Comparison of ENCODE assay signal across 18 cellular contexts in the genomic region with DNA sequence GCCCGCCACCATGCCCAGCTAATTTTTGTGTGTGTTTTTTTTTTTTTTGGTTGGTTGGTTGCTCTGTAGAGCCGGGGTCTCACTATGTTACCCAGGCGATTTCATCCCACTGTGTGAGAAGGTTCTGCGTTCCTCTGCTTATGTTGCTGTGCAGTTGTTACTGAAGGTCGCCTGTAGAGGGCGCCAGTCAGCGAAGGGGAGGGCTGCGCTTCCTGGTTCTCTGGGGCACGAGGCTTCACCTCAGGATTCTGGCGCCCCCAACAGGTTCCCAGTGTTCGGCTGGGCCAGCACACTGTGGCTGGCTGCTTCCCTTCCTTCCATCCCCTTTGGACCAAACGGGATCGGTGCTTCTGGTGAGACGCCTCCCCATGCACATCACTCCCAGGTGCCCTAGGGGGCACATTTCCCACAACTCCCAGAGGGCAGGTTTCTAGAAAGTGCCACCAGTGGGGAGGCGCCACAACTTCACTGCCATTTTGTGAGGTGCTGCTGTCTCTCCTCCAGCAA. TPM values are rescaled to one million over a fixed set of nuclear protein-coding genes. Genes with fewer than 3 reads are reported as not detected.
DNase-seq lines count a peak whose midpoint lies in the region; ATAC-seq and TF ChIP-seq lines count a peak whose summit lies in the region.
"Not testable (repeated sequence)": the region's sequence is repeated elsewhere in the genome, so short reads cannot be mapped to it uniquely, and the experiment has no call there.
"Had no signal": no experiment of that assay in that cellular context is flagged by ENCODE, and none has a peak within 500 bp of the region (broad histone marks: within the 10 kb centered on the region; RNA-seq: fewer than 3 reads in every experiment).

A gene with protein sequence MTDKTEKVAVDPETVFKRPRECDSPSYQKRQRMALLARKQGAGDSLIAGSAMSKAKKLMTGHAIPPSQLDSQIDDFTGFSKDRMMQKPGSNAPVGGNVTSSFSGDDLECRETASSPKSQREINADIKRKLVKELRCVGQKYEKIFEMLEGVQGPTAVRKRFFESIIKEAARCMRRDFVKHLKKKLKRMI (plus strand): TSS at position 457 of the 507 bp plus-strand sequence. CDS start 5,302 bp downstream, outside the sequence.

- H3K9me2 ChIP-seq in GM23338 (ENCODE audit: insufficient read depth); MM.1S (replicated peaks; ENCODE audit: insufficient read depth, low read length); PC-3 (replicated peaks; ENCODE audit: low read length): not testable (repeated sequence)

- not testable (repeated sequence) for H3K9me3 ChIP-seq in DND-41 (ENCODE audit: insufficient read depth, low read length, severe bottlenecking); MM.1S (replicated peaks; ENCODE audit: insufficient read depth, low read length); PC-3 (ENCODE audit: low read length)

- BruUV-seq in PC-3 (replicated peaks; lab: Mats Ljungman, UMichigan) = not testable (repeated sequence)

- in situ Hi-C loops in brain microvascular endothelial cell (cut with HindIII; ENCODE audit: low pct_ligation_motif_present, low sequenced_read_pairs) = not testable (repeated sequence)

- not testable (repeated sequence) for H3K9ac ChIP-seq in DND-41 (ENCODE audit: low read depth, low read length); MM.1S (ENCODE audit: low read length); PC-3 (ENCODE audit: low read length)

- intact Hi-C loops in PC-3 (cut with micrococcal nuclease) = not testable (repeated sequence)

- not testable (repeated sequence) for H3K4me3 ChIP-seq in DND-41 (ENCODE audit: low read depth in 1 of 2, low read length in 2 of 2); GM23338; MM.1S (ENCODE audit: low read length); PC-3 (ENCODE audit: low read length); brain microvascular endothelial cell (ENCODE audit: low read depth, low read length)

- not testable (repeated sequence) for H4K20me1 ChIP-seq in DND-41 (ENCODE audit: insufficient read depth, low read length); GM23338 (replicated peaks; ENCODE audit: insufficient read depth); MM.1S (ENCODE audit: insufficient read depth, low read length); PC-3 (ENCODE audit: low read length)

- not testable (repeated sequence) for H3K27ac ChIP-seq in DND-41 (ENCODE audit: low read length); GM23338 (ENCODE audit: low read depth); MM.1S (ENCODE audit: low read length); PC-3 (ENCODE audit: low read length); brain microvascular endothelial cell

- H3K27me3 ChIP-seq in DND-41 (ENCODE audit: insufficient read depth, low read length, poor library complexity); GM23338 (ENCODE audit: insufficient read depth); MM.1S (replicated peaks; ENCODE audit: insufficient read depth, low read length); PC-3 (ENCODE audit: low read length); brain microvascular endothelial cell (replicated peaks): not testable (repeated sequence)

- not testable (repeated sequence) for H2AFZ ChIP-seq in DND-41 (ENCODE audit: low read depth, low read length); GM23338; MM.1S (ENCODE audit: low read length); PC-3 (ENCODE audit: low read length)

- TF ChIP-seq CTCF in DND-41 (IDR thresholded peaks at IDR 0.05; ENCODE audit: borderline replicate concordance, extremely low read depth, low read length, poor library complexity, severe bottlenecking) (peak; percentile 54), GM23338 (conservative IDR thresholded peaks at IDR 0.05; ENCODE audit: low read depth in 2 of 2) (peak; percentile 14 to 66; a peak in 2 of 4 replicates), MM.1S (IDR thresholded peaks at IDR 0.05; ENCODE audit: low read length) (peak; percentile 34), PC-3 (conservative IDR thresholded peaks at IDR 0.05; ENCODE audit: low read depth, low read length) (peak; percentile 51; the same call in 1 of the 2 replicates), brain microvascular endothelial cell (IDR thresholded peaks at IDR 0.05; ENCODE audit: low read depth, low read length, missing control alignments) (peak; percentile 2), mesothelial cell of epicardium (IDR thresholded peaks at IDR 0.05; ENCODE audit: unreplicated experiment) (peak; percentile 22)

- POLR2A ChIA-PET in PC-3 (lab: Charles Lee; ENCODE audit: unreplicated experiment) = not testable (repeated sequence)

- not testable (repeated sequence) for ATAC-seq in DND-41 (ENCODE audit: insufficient read depth, low read depth); GM23338; PC-3; stimulated activated naive B cell treated with anti-CD40 and anti-IgM and Interleukin-4, amounts not matched to agents 10 μg/mL and 1 μg/mL and 100 μg/mL, for 72 hours (replicated peaks)

- not testable (repeated sequence) for H3K4me1 Mint-ChIP-seq in GM23338; mesothelial cell of epicardium; stimulated activated naive B cell treated with anti-CD40 and anti-IgM and Interleukin-4, amounts not matched to agents 10 μg/mL and 1 μg/mL and 100 μg/mL, for 72 hours

- H3K9me3 Mint-ChIP-seq in GM23338 (peaks cover 12% of the 10 kb centered on the region), mesothelial cell of epicardium (peaks cover 40% of the 10 kb centered on the region)
- H3K9me3 Mint-ChIP-seq in stimulated activated naive B cell treated with anti-CD40 and anti-IgM and Interleukin-4, amounts not matched to agents 10 μg/mL and 1 μg/mL and 100 μg/mL, for 72 hours = not testable (repeated sequence)

- not testable (repeated sequence) for H3F3A ChIP-seq in GM23338 (replicated peaks; ENCODE audit: low read depth); MM.1S (ENCODE audit: insufficient read depth, low read length); PC-3 (ENCODE audit: low read length, unreplicated experiment)

- CTCF ChIA-PET in PC-3 (lab: Charles Lee) = not testable (repeated sequence)

- not testable (repeated sequence) for H3K36me3 Mint-ChIP-seq in GM23338 (ENCODE audit: low read depth); mesothelial cell of epicardium; stimulated activated naive B cell treated with anti-CD40 and anti-IgM and Interleukin-4, amounts not matched to agents 10 μg/mL and 1 μg/mL and 100 μg/mL, for 72 hours

- not testable (repeated sequence) for H3K4me1 ChIP-seq in DND-41 (ENCODE audit: insufficient read depth, low read length); GM23338 (ENCODE audit: insufficient read depth); MM.1S (ENCODE audit: low read length); PC-3 (ENCODE audit: insufficient read depth, low read length)

- H3K4me3 Mint-ChIP-seq in GM23338; mesothelial cell of epicardium; stimulated activated naive B cell treated with anti-CD40 and anti-IgM and Interleukin-4, amounts not matched to agents 10 μg/mL and 1 μg/mL and 100 μg/mL, for 72 hours: not testable (repeated sequence)

- not testable (repeated sequence) for H3K4me2 ChIP-seq in DND-41 (ENCODE audit: insufficient read depth, low read length); GM23338; MM.1S (ENCODE audit: low read depth, low read length); PC-3 (ENCODE audit: low read length)

- not testable (repeated sequence) for H3K36me3 ChIP-seq in DND-41 (ENCODE audit: insufficient read depth, low read length); GM23338 (ENCODE audit: insufficient read depth); MM.1S (replicated peaks; ENCODE audit: insufficient read depth, low read length); PC-3 (ENCODE audit: low read depth, low read length); brain microvascular endothelial cell (replicated peaks)

- H3K27ac Mint-ChIP-seq in GM23338; mesothelial cell of epicardium; stimulated activated naive B cell treated with anti-CD40 and anti-IgM and Interleukin-4, amounts not matched to agents 10 μg/mL and 1 μg/mL and 100 μg/mL, for 72 hours: not testable (repeated sequence)

- not testable (repeated sequence) for H3K79me2 ChIP-seq in DND-41 (ENCODE audit: insufficient read depth, low read length); GM23338 (replicated peaks; ENCODE audit: insufficient read depth); MM.1S (ENCODE audit: low read length); PC-3 (ENCODE audit: low read length)

- DNase-seq in DND-41 = peak; percentile 17
- DNase-seq in GM23338 (ENCODE audit: low spot score) = peak; percentile 28
- not testable (repeated sequence) for DNase-seq in MM.1S; PC-3; brain microvascular endothelial cell; mesothelial cell of epicardium (ENCODE audit: low spot score in 2 of 2, unreplicated experiment in 2 of 2)
- DNase-seq in activated CD4-positive, alpha-beta T cell treated with anti-CD3 and anti-CD28 coated beads, Interleukin-2, amount 50 U/mL, for 48 hours = peak; percentile 7 to 21
- peak; percentile 5 for DNase-seq in stimulated activated naive B cell treated with anti-CD40 and anti-IgM and Interleukin-4, amounts not matched to agents 10 μg/mL and 1 μg/mL and 100 μg/mL, for 72 hours

- not testable (repeated sequence) for H3K27me3 Mint-ChIP-seq in GM23338 (ENCODE audit: insufficient read depth, low read depth, poor library complexity); mesothelial cell of epicardium (ENCODE audit: low read depth); stimulated activated naive B cell treated with anti-CD40 and anti-IgM and Interleukin-4, amounts not matched to agents 10 μg/mL and 1 μg/mL and 100 μg/mL, for 72 hours

RNA-seq across cellular contexts. Expression of the gene that starts here (rescaled TPM):
- not detected in 2 replicates for total RNA-seq in GM23338 (2014; rRNA removed; shearing (Covaris generic))
- polyA plus RNA-seq in GM23338 (2016; fragmentation: Nextera tagmentation; extraction: Ambion mirVana) = not detected in 2 replicates
- not detected in 2 replicates for total RNA-seq in PC-3 (2014; rRNA removed)
- not detected in 3 replicates for total RNA-seq in mesothelial cell of epicardium
- total RNA-seq: activated T-helper 2 cell treated with anti-CD3 and anti-CD28 coated beads, Interferon-gamma antibody, Interleukin-2, Interleukin-4, amounts not matched to agents 10 μg/mL and 5 μg/mL and 100 μg/mL, durations not matched to agents 14 hours and 24 hours and 36 hours; cardiac septum; epithelial cell of proximal tubule; gastrocnemius medialis; mammary epithelial cell; myocyte; occipital lobe; renal cortical epithelial cell; T-helper 1 cell treated with Interleukin-12 subunit alpha and Interleukin-12 subunit beta and Interleukin-4 antibody, amounts not matched to agents 30 ng/mL and 1 ng/mL, for 36 hours; upper lobe of left lung had no signal
- polyA plus RNA-seq: mammary epithelial cell had no signal

Comparison
In these comparisons a context has a peak if more than half of its experiments do, and no peak if none do; other contexts are left out.
1. Peak in DNase-seq in GM23338; RNA of the gene not detected or under 1 TPM.
2. CTCF ChIP-seq: peak in every context shown above with its lines; median percentile 54 in DND-41; 51 in PC-3; 40 in GM23338; 34 in MM.1S; 22 in mesothelial cell of epicardium; 2 in brain microvascular endothelial cell.